9 cellular contexts compared by ENCODE assay signal in the genomic region with DNA sequence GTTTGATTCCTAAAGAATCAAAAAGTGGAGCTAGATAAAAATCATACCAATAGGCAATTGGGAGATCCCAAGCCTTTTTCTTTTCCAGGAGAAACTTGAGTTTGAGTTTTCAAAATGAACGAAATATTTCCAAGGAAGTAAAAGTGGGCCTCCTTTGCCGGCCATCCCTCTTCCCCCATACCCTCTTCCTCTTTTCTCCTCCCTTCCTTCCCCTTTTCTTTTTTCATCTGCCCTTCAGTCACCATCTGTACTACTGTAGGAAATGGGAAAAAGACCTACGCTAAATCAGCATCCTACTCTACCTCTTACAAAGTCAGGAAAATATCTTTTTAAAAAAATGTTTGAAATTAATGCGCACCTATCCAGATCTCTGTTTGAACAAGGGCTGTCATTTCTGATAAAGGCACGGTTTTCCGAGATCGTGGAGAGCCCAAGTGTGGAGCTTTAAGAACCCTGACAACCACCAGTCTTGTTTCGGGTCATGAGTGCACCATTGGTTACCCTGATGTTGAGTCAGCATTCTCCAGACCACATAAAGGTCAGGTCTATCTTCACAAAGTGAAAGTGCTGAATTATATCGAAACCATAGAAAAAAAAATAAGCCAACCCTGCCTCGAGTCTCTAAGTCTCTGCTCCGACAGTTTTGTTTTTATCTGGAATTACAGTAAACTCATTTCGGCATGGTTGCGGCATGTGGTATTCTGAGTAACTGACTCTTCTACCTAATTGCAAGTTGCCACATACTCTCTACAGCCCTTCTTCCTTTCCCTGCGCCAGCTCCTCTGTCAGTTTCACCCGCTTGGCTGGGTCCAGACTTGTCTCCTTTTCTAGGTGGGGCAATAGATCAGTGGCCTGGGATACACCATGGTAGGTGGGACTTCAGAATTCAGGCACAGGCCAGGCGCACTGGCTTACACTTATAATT.
DNase-seq lines count a peak whose midpoint lies in the region; ATAC-seq and TF ChIP-seq lines count a peak whose summit lies in the region.
"Had no signal": no experiment of that assay in that cellular context is flagged by ENCODE, and none has a peak within 500 bp of the region (broad histone marks: within the 10 kb centered on the region; RNA-seq: fewer than 3 reads in every experiment).

No MANE protein-coding gene starts in this region.

- no peak for TF ChIP-seq CTCF in H9 (conservative IDR thresholded peaks at IDR 0.05)

- H3K27me3 ChIP-seq in CD4-positive, alpha-beta memory T cell (ENCODE audit: insufficient read depth, low read length): no peaks in the 10 kb centered on the region
- H3K27me3 ChIP-seq in muscle layer of duodenum (ENCODE audit: low read depth, low read length): no peaks in the 10 kb centered on the region
- no peaks in the 10 kb centered on the region for H3K27me3 ChIP-seq in H9 (ENCODE audit: insufficient read depth, low read length)
- H3K27me3 ChIP-seq: body of pancreas had no signal

- DNase-seq in CD4-positive, alpha-beta memory T cell: peak; percentile 52 to 73 (median 63)
- DNase-seq in activated CD8-positive, alpha-beta memory T cell treated with anti-CD3 and anti-CD28 coated beads for 24 hours: peak; percentile 68
- DNase-seq in H9 (no peak), EL (no peak), mesenteric fat pad (ENCODE audit: low spot score) (no peak)

- no peak overlapping the region for H4K91ac ChIP-seq in H9 (ENCODE audit: insufficient read length, low read depth, low read length)

- H3K9ac ChIP-seq in H9 (ENCODE audit: extremely low read depth, insufficient read length, low read length): no peak overlapping the region

- H3K4me2 ChIP-seq in H9 (ENCODE audit: insufficient read depth, insufficient read length, low read length): no peak overlapping the region

- no peak overlapping the region for H3K4ac ChIP-seq in H9 (ENCODE audit: low read depth, low read length)

- peaks cover 16 to 20% of the 10 kb centered on the region in 2 donors for H3K36me3 Mint-ChIP-seq in CD4-positive, alpha-beta memory T cell
- peaks cover 0 to 5% (median 2%) of the 10 kb centered on the region in 3 experiments; a peak in 2 of 7 replicates for H3K36me3 Mint-ChIP-seq in H9 (ENCODE audit: insufficient read depth in 1 of 3, low read depth in 3 of 3)

- H3K23ac ChIP-seq in H9 (ENCODE audit: insufficient read length, low read depth, low read length): no peak overlapping the region

- no CpG with 5 or more reads among the region's 16 CpGs for WGBS in H9 (ENCODE audit: extremely low coverage, insufficient read length, low lambda C conversion rate)

- H3K79me1 ChIP-seq in H9 (ENCODE audit: insufficient read depth, low read depth, low read length, poor library complexity, severe bottlenecking): no peaks in the 10 kb centered on the region

- peaks cover 23 to 53% (median 39%) of the 10 kb centered on the region in 4 donors for H3K4me1 Mint-ChIP-seq in CD4-positive, alpha-beta memory T cell
- no peaks in the 10 kb centered on the region for H3K4me1 Mint-ChIP-seq in H9

- H3K9me3 Mint-ChIP-seq in CD4-positive, alpha-beta memory T cell: peaks cover 0 to 3% (median 0%) of the 10 kb centered on the region in 8 donors
- H3K9me3 Mint-ChIP-seq in H9: peaks cover 0 to 6% of the 10 kb centered on the region in 2 experiments; a peak in 1 of 5 replicates

- H2BK5ac ChIP-seq in H9 (ENCODE audit: insufficient read length, low read length): no peak overlapping the region

- H2AFZ ChIP-seq in H9 (ENCODE audit: low read length): no peak overlapping the region

- no peaks in the 10 kb centered on the region for H3K79me2 ChIP-seq in H9 (ENCODE audit: insufficient read depth, low read length)

- H3K14ac ChIP-seq in H9 (ENCODE audit: insufficient read depth, low read length): no peak overlapping the region

- H3K23me2 ChIP-seq in H9 (ENCODE audit: insufficient read length, low read depth, low read length, poor library complexity, severe bottlenecking): no peaks in the 10 kb centered on the region

- peak overlapping the region; percentile 6 for H3K27ac ChIP-seq in CD4-positive, alpha-beta memory T cell (ENCODE audit: low read depth, low read length)
- H3K27ac ChIP-seq in muscle layer of duodenum (ENCODE audit: low read length) (peak overlapping the region; percentile 42), H9 (ENCODE audit: insufficient read length, low read depth, low read length) (no peak overlapping the region)

- H4K20me1 ChIP-seq in H9 (ENCODE audit: control insufficient read depth, insufficient read depth, insufficient read length): no peaks in the 10 kb centered on the region

- H3T11ph ChIP-seq in H9 (ENCODE audit: low read length): no peak overlapping the region

- H3K4me3 ChIP-seq in CD4-positive, alpha-beta memory T cell (ENCODE audit: low read length in 2 of 2): peak overlapping the region; percentile 3 to 18
- no peak overlapping the region for H3K4me3 ChIP-seq in muscle layer of duodenum (ENCODE audit: low read depth in 1 of 2, low read length in 2 of 2)
- H3K4me3 ChIP-seq: body of pancreas had no signal

- no peak overlapping the region for H4K8ac ChIP-seq in H9 (replicated peaks; ENCODE audit: insufficient read length, low read depth, low read length)

- CTCF ChIA-PET in CD4-positive, alpha-beta memory T cell (lab: Charles Lee; ENCODE audit: partially characterized antibody): interaction anchor here (0.8 to 1.9 kb wide), 4 partner anchors 9 to 344 kb away, joined by 3 to 5 read pairs (median 3); no protein-coding TSS in a partner anchor

- no peaks in the 10 kb centered on the region for H3K27me3 Mint-ChIP-seq in CD4-positive, alpha-beta memory T cell
- peaks cover 1% of the 10 kb centered on the region; the same call in 1 of the 2 replicates for H3K27me3 Mint-ChIP-seq in H9 (ENCODE audit: low read depth)

- no peak overlapping the region for H3K18ac ChIP-seq in H9 (ENCODE audit: insufficient read length, low read depth, low read length)

- no peak overlapping the region for H4K5ac ChIP-seq in H9 (ENCODE audit: insufficient read length, low read depth, low read length)

- no peaks in the 10 kb centered on the region for H3K9me3 ChIP-seq in CD4-positive, alpha-beta memory T cell (ENCODE audit: control insufficient read depth in 1 of 2, low read length in 2 of 2)
- H3K9me3 ChIP-seq in muscle layer of duodenum (ENCODE audit: control insufficient read depth in 1 of 2, low read length in 2 of 2) (no peaks in the 10 kb centered on the region), H9 (ENCODE audit: control insufficient read depth, low read depth, low read length) (no peaks in the 10 kb centered on the region)
- H3K9me3 ChIP-seq: body of pancreas had no signal

- no peak overlapping the region for H2BK15ac ChIP-seq in H9 (ENCODE audit: low read depth, low read length)

- intact Hi-C loops in CD4-positive, alpha-beta memory T cell (cut with micrococcal nuclease): loop anchor here (2.0 to 5.0 kb wide), 3 partner anchors 15 to 154 kb away; no protein-coding TSS in a partner anchor

- H2BK12ac ChIP-seq in H9 (ENCODE audit: insufficient read length, low read depth, low read length): no peak overlapping the region

- peak; percentile 85 for ATAC-seq in GM19468 (IDR thresholded peaks at IDR 0.05; ENCODE audit: extremely low read depth, unreplicated experiment)
- peak; percentile 95 for ATAC-seq in HG03558 (IDR thresholded peaks at IDR 0.05; ENCODE audit: extremely low read depth, unreplicated experiment)
- ATAC-seq: body of pancreas had no signal

- POLR2A ChIA-PET in CD4-positive, alpha-beta memory T cell (lab: Charles Lee; ENCODE audit: partially characterized antibody): interaction anchor here (0.9 to 5.4 kb wide), 9 partner anchors 10 to 204 kb away, joined by 3 to 32 read pairs (median 7); no protein-coding TSS in a partner anchor

- H3K4me3 Mint-ChIP-seq in CD4-positive, alpha-beta memory T cell: peak overlapping the region; percentile 80 to 92 (median 88)
- no peak overlapping the region for H3K4me3 Mint-ChIP-seq in H9

- no peak overlapping the region for H3K56ac ChIP-seq in H9 (ENCODE audit: insufficient read length, low read depth, low read length)

- H3K36me3 ChIP-seq in CD4-positive, alpha-beta memory T cell (ENCODE audit: insufficient read depth, low read length): no peaks in the 10 kb centered on the region
- no peaks in the 10 kb centered on the region for H3K36me3 ChIP-seq in muscle layer of duodenum (ENCODE audit: control insufficient read depth in 1 of 2, insufficient read depth in 2 of 2, low read length in 2 of 2)

- no peak overlapping the region for H2AK5ac ChIP-seq in H9 (ENCODE audit: insufficient read length, low read length)

- peak overlapping the region; percentile 77 to 93 (median 88) for H3K27ac Mint-ChIP-seq in CD4-positive, alpha-beta memory T cell
- no peak overlapping the region for H3K27ac Mint-ChIP-seq in H9

- peaks cover 30% of the 10 kb centered on the region for H3K4me1 ChIP-seq in CD4-positive, alpha-beta memory T cell (ENCODE audit: insufficient read depth, low read length)
- H3K4me1 ChIP-seq in muscle layer of duodenum (ENCODE audit: control insufficient read depth in 1 of 2, insufficient read depth in 2 of 2, low read length in 2 of 2) (no peaks in the 10 kb centered on the region), H9 (ENCODE audit: insufficient read depth, low read length) (no peaks in the 10 kb centered on the region)
- H3K4me1 ChIP-seq: body of pancreas had no signal

- no peak overlapping the region for H2BK120ac ChIP-seq in H9 (ENCODE audit: low read depth, low read length, poor library complexity, severe bottlenecking)

- no peak overlapping the region for H2BK20ac ChIP-seq in H9 (ENCODE audit: low read depth, low read length, poor library complexity, severe bottlenecking)

Comparison
In these comparisons a context has a peak if more than half of its experiments do, and no peak if none do; other contexts are left out.
1. DNase-seq: peak in CD4-positive, alpha-beta memory T cell (5 of 5) and activated CD8-positive, alpha-beta memory T cell treated with anti-CD3 and anti-CD28 coated beads for 24 hours (single experiment); none in H9 (single experiment), EL (single experiment) and mesenteric fat pad (single experiment).
2. H3K4me3 ChIP-seq: peak in CD4-positive, alpha-beta memory T cell (2 of 2); none in muscle layer of duodenum (0 of 2).
3. H3K27ac Mint-ChIP-seq: peak in CD4-positive, alpha-beta memory T cell (7 of 7); none in H9 (0 of 3).
4. H3K4me3 Mint-ChIP-seq: peak in CD4-positive, alpha-beta memory T cell (8 of 8); none in H9 (0 of 2).